8 cellular contexts compared by ENCODE assay signal in the genomic region with DNA sequence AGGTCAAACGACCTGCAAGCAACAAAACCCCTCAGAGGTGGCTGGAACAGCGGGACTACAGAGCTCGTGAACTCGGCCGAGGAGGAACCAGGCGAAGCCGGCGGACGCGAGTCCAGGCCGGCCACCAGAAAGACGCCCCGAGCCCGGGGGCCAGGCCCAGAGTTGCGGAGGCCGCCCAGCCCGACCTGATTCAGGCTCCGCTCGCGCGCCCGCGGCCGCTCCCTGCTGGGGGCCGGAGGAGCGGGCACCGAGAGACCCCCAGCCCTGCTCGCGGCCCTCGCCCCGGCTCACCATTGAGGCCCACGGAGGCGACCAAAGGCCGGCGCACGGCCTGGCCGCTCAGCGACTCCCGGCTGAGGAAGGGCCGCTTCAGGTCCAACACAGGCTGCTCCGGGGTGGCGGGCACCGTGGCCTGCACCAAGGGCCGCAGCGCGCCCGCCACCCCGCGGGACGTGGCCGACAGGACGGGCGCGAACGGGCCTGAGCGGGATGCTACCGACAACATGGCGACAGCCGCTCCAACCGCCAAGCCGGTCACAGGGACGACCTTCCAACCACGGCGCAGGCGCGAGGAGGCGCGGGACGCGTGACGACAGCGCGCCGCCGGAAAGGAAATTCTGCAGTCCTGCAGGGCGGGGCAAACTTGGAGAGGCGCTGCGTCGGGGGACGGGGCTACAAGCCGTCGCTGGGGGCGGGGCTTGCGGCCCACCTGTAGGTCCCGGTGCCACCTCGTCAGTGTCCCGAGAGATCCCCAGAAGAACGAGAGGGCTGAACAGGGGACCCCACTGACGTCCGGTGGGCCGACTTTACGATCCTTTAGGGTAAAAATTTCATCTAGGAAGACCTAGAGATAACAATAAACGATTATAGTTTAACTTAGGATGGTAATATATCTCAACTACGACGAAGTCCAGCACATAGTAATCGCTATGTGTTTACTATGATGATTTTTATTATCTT. TPM values are rescaled to one million over a fixed set of nuclear protein-coding genes. Genes with fewer than 3 reads are reported as not detected.
A peak's percentile ranks its signal among the peaks of the same experiment; 100 is the strongest.
DNase-seq lines count a peak whose midpoint lies in the region; ATAC-seq and TF ChIP-seq lines count a peak whose summit lies in the region.

A gene (minus strand): TSS at position 538 of the 960 bp plus-strand sequence. CDS start 33 bp downstream, at position 505.

- H3K9me2 ChIP-seq in Loucy (replicated peaks; ENCODE audit: low read depth, low read length): no peaks in the 10 kb centered on the region

- H2AFZ ChIP-seq in Loucy (ENCODE audit: low read length): peak within 1 kb of the TSS; percentile 99

- H3K27me3 ChIP-seq in H7 (ENCODE audit: control insufficient read depth, insufficient read depth, low read length) (no peaks in the 10 kb centered on the region), Loucy (ENCODE audit: insufficient read depth, low read length, poor library complexity, severe bottlenecking) (peaks cover 6% of the 10 kb centered on the region), RWPE2 (ENCODE audit: insufficient read depth, poor library complexity, severe bottlenecking) (no peaks in the 10 kb centered on the region)

- no peaks in the 10 kb centered on the region for H3K36me3 ChIP-seq in H7 (replicated peaks; ENCODE audit: control insufficient read depth, insufficient read depth, low read length)
- H3K36me3 ChIP-seq in Loucy (ENCODE audit: insufficient read depth, low read length): peaks cover 3% of the 10 kb centered on the region; the same call in 1 of the 2 replicates
- H3K36me3 ChIP-seq in RWPE2 (ENCODE audit: low read depth): peaks cover 30% of the 10 kb centered on the region

- peak within 1 kb of the TSS; percentile 53 for H3K27ac ChIP-seq in RWPE2 (ENCODE audit: poor library complexity, severe bottlenecking)

- H3K4me1 ChIP-seq in Loucy (ENCODE audit: insufficient read depth, low read length, poor library complexity, severe bottlenecking) (peaks cover 29% of the 10 kb centered on the region), RWPE2 (ENCODE audit: insufficient read depth, poor library complexity, severe bottlenecking) (no peaks in the 10 kb centered on the region)

- H3K36me3 Mint-ChIP-seq in activated T-helper 2 cell treated with anti-CD3 and anti-CD28 coated beads, Interferon-gamma antibody, Interleukin-2, Interleukin-4, amounts not matched to agents 10 μg/mL and 5 μg/mL and 100 μg/mL, durations not matched to agents 14 hours and 24 hours and 36 hours (ENCODE audit: low read depth): peaks cover 38% of the 10 kb centered on the region
- peaks cover 8 to 21% (median 16%) of the 10 kb centered on the region in 3 donors for H3K36me3 Mint-ChIP-seq in naive thymus-derived CD8-positive, alpha-beta T cell
- H3K36me3 Mint-ChIP-seq in stimulated activated naive B cell treated with anti-CD40 and anti-IgM and Interleukin-4, amounts not matched to agents 10 μg/mL and 1 μg/mL and 100 μg/mL, for 72 hours: peaks cover 24 to 32% of the 10 kb centered on the region in 2 donors

- POLR2A ChIA-PET in naive thymus-derived CD8-positive, alpha-beta T cell (lab: Charles Lee): interaction anchor here (1.2 kb wide), 1 partner anchor 393 kb away, joined by 5 read pairs; a partner anchor contains a TSS

- no peaks in the 10 kb centered on the region for H3K9me3 ChIP-seq in Loucy (ENCODE audit: insufficient read depth, low read depth, low read length)
- no peaks in the 10 kb centered on the region for H3K9me3 ChIP-seq in RWPE2 (ENCODE audit: severe bottlenecking)

- no peaks in the 10 kb centered on the region for H3K27me3 Mint-ChIP-seq in activated T-helper 2 cell treated with anti-CD3 and anti-CD28 coated beads, Interferon-gamma antibody, Interleukin-2, Interleukin-4, amounts not matched to agents 10 μg/mL and 5 μg/mL and 100 μg/mL, durations not matched to agents 14 hours and 24 hours and 36 hours (ENCODE audit: low read depth)
- H3K27me3 Mint-ChIP-seq in naive thymus-derived CD8-positive, alpha-beta T cell: peaks cover 3 to 16% (median 4%) of the 10 kb centered on the region in 5 donors
- peaks cover 16 to 23% of the 10 kb centered on the region in 2 donors for H3K27me3 Mint-ChIP-seq in stimulated activated naive B cell treated with anti-CD40 and anti-IgM and Interleukin-4, amounts not matched to agents 10 μg/mL and 1 μg/mL and 100 μg/mL, for 72 hours

- H3K4me2 ChIP-seq in Loucy (ENCODE audit: low read depth, low read length, poor library complexity, severe bottlenecking): peak within 1 kb of the TSS; percentile 94

- peak within 1 kb of the TSS; percentile 99 for H3K9ac ChIP-seq in Loucy (ENCODE audit: low read depth, low read length, poor library complexity, severe bottlenecking)

- H3K4me1 Mint-ChIP-seq in activated T-helper 2 cell treated with anti-CD3 and anti-CD28 coated beads, Interferon-gamma antibody, Interleukin-2, Interleukin-4, amounts not matched to agents 10 μg/mL and 5 μg/mL and 100 μg/mL, durations not matched to agents 14 hours and 24 hours and 36 hours (ENCODE audit: low read depth): peaks cover 32% of the 10 kb centered on the region
- peaks cover 22 to 52% (median 47%) of the 10 kb centered on the region in 4 donors for H3K4me1 Mint-ChIP-seq in naive thymus-derived CD8-positive, alpha-beta T cell
- H3K4me1 Mint-ChIP-seq in stimulated activated naive B cell treated with anti-CD40 and anti-IgM and Interleukin-4, amounts not matched to agents 10 μg/mL and 1 μg/mL and 100 μg/mL, for 72 hours: peaks cover 21 to 27% of the 10 kb centered on the region in 2 donors

- H3K79me2 ChIP-seq in Loucy (ENCODE audit: insufficient read depth, low read length): peaks cover 50% of the 10 kb centered on the region

- peak; percentile 92 for DNase-seq in ELR (ENCODE audit: low read depth)
- DNase-seq in H7: peak; percentile 95
- DNase-seq in RWPE2 (ENCODE audit: low spot score): peak; percentile 95
- DNase-seq in activated T-helper 2 cell treated with anti-CD3 and anti-CD28 coated beads, Interferon-gamma antibody, Interleukin-2, Interleukin-4, amounts not matched to agents 10 μg/mL and 5 μg/mL and 100 μg/mL, durations not matched to agents 14 hours and 24 hours and 36 hours (ENCODE audit: low spot score): peak; percentile 95
- DNase-seq in fibroblast of mammary gland (ENCODE audit: low read depth): peak; percentile 88
- DNase-seq in naive thymus-derived CD8-positive, alpha-beta T cell: peak; percentile 90 to 97 (median 94)
- DNase-seq in stimulated activated naive B cell treated with anti-CD40 and anti-IgM and Interleukin-4, amounts not matched to agents 10 μg/mL and 1 μg/mL and 100 μg/mL, for 72 hours: peak; percentile 96

- peak within 1 kb of the TSS; percentile 97 for H3K27ac Mint-ChIP-seq in activated T-helper 2 cell treated with anti-CD3 and anti-CD28 coated beads, Interferon-gamma antibody, Interleukin-2, Interleukin-4, amounts not matched to agents 10 μg/mL and 5 μg/mL and 100 μg/mL, durations not matched to agents 14 hours and 24 hours and 36 hours
- H3K27ac Mint-ChIP-seq in naive thymus-derived CD8-positive, alpha-beta T cell: peak within 1 kb of the TSS; percentile 85 to 99 (median 98)
- peak within 1 kb of the TSS; percentile 96 for H3K27ac Mint-ChIP-seq in stimulated activated naive B cell treated with anti-CD40 and anti-IgM and Interleukin-4, amounts not matched to agents 10 μg/mL and 1 μg/mL and 100 μg/mL, for 72 hours

- intact Hi-C loops in activated T-helper 2 cell treated with anti-CD3 and anti-CD28 coated beads, Interferon-gamma antibody, Interleukin-2, Interleukin-4, amounts not matched to agents 10 μg/mL and 5 μg/mL and 100 μg/mL, durations not matched to agents 14 hours and 24 hours and 36 hours (cut with micrococcal nuclease): loop anchor here (5.0 kb wide), 2 partner anchors 374 to 394 kb away; a partner anchor contains a TSS

- ATAC-seq in RWPE2 (ENCODE audit: low read depth): peak; percentile 98
- peak; percentile 94 to 95 for ATAC-seq in naive thymus-derived CD8-positive, alpha-beta T cell
- ATAC-seq in stimulated activated naive B cell treated with anti-CD40 and anti-IgM and Interleukin-4, amounts not matched to agents 10 μg/mL and 1 μg/mL and 100 μg/mL, for 72 hours (replicated peaks): peak; percentile 96 to 98

- H3K4me3 Mint-ChIP-seq in activated T-helper 2 cell treated with anti-CD3 and anti-CD28 coated beads, Interferon-gamma antibody, Interleukin-2, Interleukin-4, amounts not matched to agents 10 μg/mL and 5 μg/mL and 100 μg/mL, durations not matched to agents 14 hours and 24 hours and 36 hours (ENCODE audit: low read depth): peak within 1 kb of the TSS; percentile 97
- H3K4me3 Mint-ChIP-seq in naive thymus-derived CD8-positive, alpha-beta T cell: peak within 1 kb of the TSS; percentile 84 to 97 (median 95)
- H3K4me3 Mint-ChIP-seq in stimulated activated naive B cell treated with anti-CD40 and anti-IgM and Interleukin-4, amounts not matched to agents 10 μg/mL and 1 μg/mL and 100 μg/mL, for 72 hours: peak within 1 kb of the TSS; percentile 90 to 92

- H3K4me3 ChIP-seq in H7 (ENCODE audit: insufficient read depth, low read depth, low read length) (peak within 1 kb of the TSS; percentile 87), Loucy (ENCODE audit: low read length, poor library complexity, severe bottlenecking) (peak within 1 kb of the TSS; percentile 97), RWPE2 (ENCODE audit: severe bottlenecking) (peak within 1 kb of the TSS; percentile 87), fibroblast of mammary gland (ENCODE audit: control insufficient read depth, low read depth, low read length) (peak within 1 kb of the TSS; percentile 88)

- peaks cover 39% of the 10 kb centered on the region for H4K20me1 ChIP-seq in Loucy (ENCODE audit: insufficient read depth, low read length, poor library complexity, severe bottlenecking)

- no peaks in the 10 kb centered on the region for H3F3A ChIP-seq in Loucy (ENCODE audit: low read depth)

- TF ChIP-seq CTCF in Loucy (conservative IDR thresholded peaks at IDR 0.05; ENCODE audit: low read length): no peak
- TF ChIP-seq CTCF in RWPE2 (IDR thresholded peaks at IDR 0.05; ENCODE audit: poor library complexity, severe bottlenecking): no peak
- TF ChIP-seq CTCF in fibroblast of mammary gland (conservative IDR thresholded peaks at IDR 0.05; ENCODE audit: control insufficient read depth, insufficient read depth, low read depth, low read length): no peak

- H3K9me3 Mint-ChIP-seq in activated T-helper 2 cell treated with anti-CD3 and anti-CD28 coated beads, Interferon-gamma antibody, Interleukin-2, Interleukin-4, amounts not matched to agents 10 μg/mL and 5 μg/mL and 100 μg/mL, durations not matched to agents 14 hours and 24 hours and 36 hours: peaks cover 8% of the 10 kb centered on the region
- H3K9me3 Mint-ChIP-seq in naive thymus-derived CD8-positive, alpha-beta T cell: peaks cover 0 to 5% (median 0%) of the 10 kb centered on the region in 9 donors
- peaks cover 3 to 5% of the 10 kb centered on the region in 2 donors for H3K9me3 Mint-ChIP-seq in stimulated activated naive B cell treated with anti-CD40 and anti-IgM and Interleukin-4, amounts not matched to agents 10 μg/mL and 1 μg/mL and 100 μg/mL, for 72 hours

RNA-seq across cellular contexts. Expression of the gene that starts here (rescaled TPM):
- total RNA-seq in H7 (2014; rRNA removed; shearing (Covaris generic)): 68.2 and 73.2 TPM in 2 replicates
- 44.6 and 44.8 TPM in 2 replicates for total RNA-seq in activated T-helper 2 cell treated with anti-CD3 and anti-CD28 coated beads, Interferon-gamma antibody, Interleukin-2, Interleukin-4, amounts not matched to agents 10 μg/mL and 5 μg/mL and 100 μg/mL, durations not matched to agents 14 hours and 24 hours and 36 hours
- 10 to 100 TPM; 23.7 to 25.0 TPM for total RNA-seq in naive thymus-derived CD8-positive, alpha-beta T cell
- polyA plus RNA-seq in naive thymus-derived CD8-positive, alpha-beta T cell: 10 to 100 TPM; 72.6 to 93.3 (median 82.1) TPM

Comparison
In these comparisons a context has a peak if more than half of its experiments do, and no peak if none do; other contexts are left out.
1. Peak in every context shown above with its lines: DNase-seq, ATAC-seq, H3K4me3 ChIP-seq and H3K27ac ChIP-seq.